8 cellular contexts compared by ENCODE assay signal in the genomic region with DNA sequence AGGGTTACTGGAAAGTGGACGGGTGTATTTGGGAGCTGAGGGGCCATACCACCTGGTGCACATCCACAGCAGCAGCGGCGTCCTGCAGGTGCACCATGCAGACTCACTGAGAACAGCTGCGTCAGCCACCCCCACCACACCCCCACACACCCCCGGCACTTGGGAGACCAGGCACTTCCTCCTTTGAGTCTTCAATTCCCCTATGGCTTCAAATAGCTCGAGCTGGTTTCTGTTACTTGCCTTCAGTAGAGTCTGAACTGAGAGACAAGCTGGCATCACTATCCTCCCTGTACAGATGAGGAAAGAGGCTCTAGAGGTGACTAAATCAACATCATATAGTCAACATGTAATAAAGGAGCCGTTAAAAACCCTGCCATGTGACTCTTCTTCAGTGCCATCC. TPM values are rescaled to one million over a fixed set of nuclear protein-coding genes. Genes with fewer than 3 reads are reported as not detected.
A peak's percentile ranks its signal among the peaks of the same experiment; 100 is the strongest.
DNase-seq lines count a peak whose midpoint lies in the region; ATAC-seq and TF ChIP-seq lines count a peak whose summit lies in the region.

No MANE protein-coding gene starts in this region.

- ATAC-seq in GM19438 (IDR thresholded peaks at IDR 0.05; ENCODE audit: low read depth, unreplicated experiment): peak; percentile 79
- ATAC-seq in HG03439 (IDR thresholded peaks at IDR 0.05; ENCODE audit: unreplicated experiment): peak; percentile 49
- ATAC-seq in upper lobe of right lung: peak; percentile 76

- H3K4me1 ChIP-seq in upper lobe of right lung (peaks cover 49% of the 10 kb centered on the region), SK-N-SH (ENCODE audit: control insufficient read depth in 1 of 2, insufficient read depth in 2 of 2, low read depth in 1 of 2, low read length in 1 of 2) (peaks cover 43 to 48% of the 10 kb centered on the region in 2 experiments; a peak in 3 of 4 replicates)

- no peaks in the 10 kb centered on the region for H4K20me1 ChIP-seq in SK-N-SH (ENCODE audit: insufficient read depth)

- H3K27ac Mint-ChIP-seq in Calu3 (ENCODE audit: unreplicated experiment): no peak overlapping the region

- peaks cover 23% of the 10 kb centered on the region for H3K36me3 Mint-ChIP-seq in Calu3 (ENCODE audit: insufficient read depth, unreplicated experiment)

- H3K27me3 Mint-ChIP-seq in Calu3 (ENCODE audit: unreplicated experiment): no peaks in the 10 kb centered on the region

- POLR2A ChIA-PET in SK-N-SH (lab: Yijun Ruan, JAX): interaction anchor here (0.7 to 1.5 kb wide), 4 partner anchors 8 to 68 kb away, joined by 3 to 5 read pairs (median 3); no protein-coding TSS in a partner anchor

- peak; percentile 22 for DNase-seq in DMS79 (lab: John Stamatoyannopoulos, UW)
- DNase-seq in NCI-H774 (lab: John Stamatoyannopoulos, UW): peak; percentile 77
- peak; percentile 64 for DNase-seq in globus pallidus (ENCODE audit: low spot score)
- peak; percentile 82 for DNase-seq in upper lobe of right lung
- DNase-seq in Calu3: no peak
- DNase-seq in SK-N-SH: no peak

- peaks cover 52% of the 10 kb centered on the region for H3K4me1 Mint-ChIP-seq in Calu3 (ENCODE audit: low read depth, unreplicated experiment)

- H3K9ac ChIP-seq in SK-N-SH: no peak overlapping the region

- peaks cover 37% of the 10 kb centered on the region for H3F3A ChIP-seq in SK-N-SH (replicated peaks; ENCODE audit: insufficient read depth)

- H3K27me3 ChIP-seq in upper lobe of right lung (no peaks in the 10 kb centered on the region), SK-N-SH (ENCODE audit: insufficient read depth) (no peaks in the 10 kb centered on the region)

- TF ChIP-seq EP300 in SK-N-SH (IDR thresholded peaks at IDR 0.05; ENCODE audit: borderline replicate concordance in 1 of 2, low read depth in 1 of 2, low read length in 1 of 2): no peak

- no peak for TF ChIP-seq RAD21 in SK-N-SH (IDR thresholded peaks at IDR 0.05; ENCODE audit: low read length)

- BruUV-seq in Calu3 (replicated peaks; lab: Mats Ljungman, UMichigan): no TSS peak

- H3K79me2 ChIP-seq in SK-N-SH (ENCODE audit: insufficient read depth): peaks cover 93% of the 10 kb centered on the region

- no peak overlapping the region for H3K4me3 ChIP-seq in upper lobe of right lung
- no peak overlapping the region for H3K4me3 ChIP-seq in SK-N-SH (ENCODE audit: low read depth in 2 of 2, low read length in 1 of 2)

- H3K27ac ChIP-seq in upper lobe of right lung: no peak overlapping the region
- H3K27ac ChIP-seq in SK-N-SH (ENCODE audit: low read depth in 2 of 2, low read length in 1 of 2): no peak overlapping the region

- intact Hi-C loops in upper lobe of right lung (cut with DNase I) (no loop called here), Calu3 (cut with micrococcal nuclease; ENCODE audit: unreplicated experiment) (no loop called here)

- WGBS in SK-N-SH (ENCODE audit: low lambda C conversion rate): 88% methylated on average over 7 of the region's 7 CpGs

- CTCF ChIA-PET in Calu3 (lab: Charles Lee) (interaction anchor here (0.7 kb wide), 1 partner anchor 429 kb away, joined by 4 read pairs; no protein-coding TSS in a partner anchor), SK-N-SH (lab: Yijun Ruan, JAX) (interaction anchor here (1.1 to 6.0 kb wide), 5 partner anchors 9 to 107 kb away, joined by 3 to 39 read pairs (median 14); a partner anchor contains a TSS)

- no peaks in the 10 kb centered on the region for H3K9me3 Mint-ChIP-seq in Calu3 (ENCODE audit: low read depth, unreplicated experiment)

- no peak overlapping the region for H2AFZ ChIP-seq in SK-N-SH (ENCODE audit: low read depth)

- H3K9me2 ChIP-seq in SK-N-SH: no peaks in the 10 kb centered on the region

- no peak overlapping the region for H3K4me2 ChIP-seq in SK-N-SH

- H3K36me3 ChIP-seq in upper lobe of right lung (no peaks in the 10 kb centered on the region), SK-N-SH (replicated peaks in 1 of 2; ENCODE audit: control insufficient read depth in 1 of 2, insufficient read depth in 2 of 2, low read length in 1 of 2) (no peaks in the 10 kb centered on the region)

- H3K4me3 Mint-ChIP-seq in Calu3 (ENCODE audit: low read depth, unreplicated experiment): no peak overlapping the region

- H3K9me3 ChIP-seq in upper lobe of right lung (no peaks in the 10 kb centered on the region), SK-N-SH (no peaks in the 10 kb centered on the region)

- no peak for TF ChIP-seq CTCF in upper lobe of right lung (IDR thresholded peaks at IDR 0.05)
- no peak for TF ChIP-seq CTCF in Calu3 (IDR thresholded peaks at IDR 0.05; ENCODE audit: unreplicated experiment)
- no peak for TF ChIP-seq CTCF in SK-N-SH (IDR thresholded peaks at IDR 0.05)

TF ChIP-seq in SK-N-SH, 30 proteins besides CTCF, POLR2A, EP300 and RAD21:
- TF ChIP-seq FOXJ3 (CRISPR knock-in tag; IDR thresholded peaks at IDR 0.05): no peak
- no peak for TF ChIP-seq CHD2 (IDR thresholded peaks at IDR 0.05; ENCODE audit: low read length, partially characterized antibody)
- TF ChIP-seq MXI1 (IDR thresholded peaks at IDR 0.05; ENCODE audit: low read depth, low read length): no peak
- TF ChIP-seq, protein P1, sequence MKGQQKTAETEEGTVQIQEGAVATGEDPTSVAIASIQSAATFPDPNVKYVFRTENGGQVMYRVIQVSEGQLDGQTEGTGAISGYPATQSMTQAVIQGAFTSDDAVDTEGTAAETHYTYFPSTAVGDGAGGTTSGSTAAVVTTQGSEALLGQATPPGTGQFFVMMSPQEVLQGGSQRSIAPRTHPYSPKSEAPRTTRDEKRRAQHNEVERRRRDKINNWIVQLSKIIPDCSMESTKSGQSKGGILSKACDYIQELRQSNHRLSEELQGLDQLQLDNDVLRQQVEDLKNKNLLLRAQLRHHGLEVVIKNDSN (IDR thresholded peaks at IDR 0.05; ENCODE audit: borderline replicate concordance, low read depth): no peak
- no peak for TF ChIP-seq NRF1 (IDR thresholded peaks at IDR 0.05; ENCODE audit: low read depth, low read length)
TF ChIP-seq in SK-N-SH: peak in this region for 0.

RNA-seq across cellular contexts. Expression of a gene that starts 15.4 kb away (rescaled TPM):
- total RNA-seq in upper lobe of right lung (41.9 TPM), Calu3 (2022) (30.9 and 34.7 TPM in 2 replicates)
- polyA plus RNA-seq in SK-N-SH (2012; rRNA removed): 50.3 and 58.9 TPM in 2 replicates
- polyA plus RNA-seq in SK-N-SH (2012; cell fraction: cytosol; rRNA removed): 25.4 and 31.6 TPM in 2 replicates
- 207 and 306 TPM in 2 replicates for polyA plus RNA-seq in SK-N-SH (2012; cell fraction: nucleus; rRNA removed)

RNA-seq across cellular contexts. Expression of a gene that starts 48.3 kb away (rescaled TPM):
- total RNA-seq in upper lobe of right lung: 77.1 TPM
- 33.4 and 40.4 TPM in 2 replicates for total RNA-seq in Calu3 (2022)
- 35.1 and 43.0 TPM in 2 replicates for polyA plus RNA-seq in SK-N-SH (2012; rRNA removed)
- 42.9 and 43.3 TPM in 2 replicates for polyA plus RNA-seq in SK-N-SH (2012; cell fraction: cytosol; rRNA removed)
- 27.8 and 49.4 TPM in 2 replicates for polyA plus RNA-seq in SK-N-SH (2012; cell fraction: nucleus; rRNA removed)

Comparison
In these comparisons a context has a peak if more than half of its experiments do, and no peak if none do; other contexts are left out.
1. DNase-seq: peak in DMS79 (single experiment), NCI-H774 (single experiment), globus pallidus (single experiment) and upper lobe of right lung (single experiment); none in Calu3 (single experiment) and SK-N-SH (single experiment).
2. Peak in every context shown above with its lines, with median percentiles within 50 percentile points of each other: ATAC-seq.